In the genomic region with DNA sequence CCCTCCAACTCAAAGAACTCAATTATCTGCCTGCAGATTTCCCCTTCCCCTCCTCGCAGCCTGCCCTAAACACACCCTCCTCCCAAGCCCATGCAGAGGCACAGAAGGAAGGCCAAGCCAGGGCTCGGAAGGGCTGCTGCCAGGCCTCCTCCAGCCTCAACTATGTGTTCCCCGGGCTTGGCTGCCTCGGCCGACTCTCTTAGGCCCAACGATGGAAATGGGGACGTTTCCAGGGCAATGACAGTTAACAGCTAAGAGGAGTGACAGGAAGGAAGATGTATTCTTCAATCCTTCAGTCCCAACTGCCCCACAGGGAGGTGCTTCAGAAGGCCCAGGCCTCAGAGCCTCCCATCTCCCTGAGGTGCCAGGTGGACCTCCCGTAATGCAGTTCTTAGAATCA, we compare ENCODE assay signal across 12 cellular contexts.
DNase-seq lines count a peak whose midpoint lies in the region; ATAC-seq, FAIRE-seq and TF ChIP-seq lines count a peak whose summit lies in the region.
"Had no signal": no experiment of that assay in that cellular context is flagged by ENCODE, and none has a peak within 500 bp of the region (broad histone marks: within the 10 kb centered on the region; RNA-seq: fewer than 3 reads in every experiment).

No MANE protein-coding gene starts in this region.

- no peak for ATAC-seq in stimulated activated naive CD8-positive, alpha-beta T cell treated with anti-CD3 and anti-CD28 coated beads, Interleukin-15, amount 100 ng/mL, for 72 hours
- ATAC-seq: activated T-cell treated with anti-CD3 and anti-CD28 coated beads, Interleukin-2, amount 50 U/mL, for 4 hours had no signal

- no peaks in the 10 kb centered on the region; the same call in 1 of the 2 replicates for H3K27me3 Mint-ChIP-seq in H9 (ENCODE audit: low read depth)
- peaks cover 14% of the 10 kb centered on the region for H3K27me3 Mint-ChIP-seq in dendritic cell treated with granulocyte-macrophage colony-stimulating factor and Interleukin-4, amounts not matched to agents 40 ng/mL and 50 ng/mL, for 4 days
- H3K27me3 Mint-ChIP-seq in stimulated activated naive CD8-positive, alpha-beta T cell treated with anti-CD3 and anti-CD28 coated beads, Interleukin-15, amount 100 ng/mL, for 72 hours = peaks cover 22% of the 10 kb centered on the region

- no peaks in the 10 kb centered on the region for H4K20me1 ChIP-seq in H9 (ENCODE audit: control insufficient read depth, insufficient read depth, insufficient read length)

- no peak overlapping the region for H3K23ac ChIP-seq in H9 (ENCODE audit: insufficient read length, low read depth, low read length)

- H4K8ac ChIP-seq in H9 (replicated peaks; ENCODE audit: insufficient read length, low read depth, low read length) = no peak overlapping the region

- H3K27ac ChIP-seq in H9 (ENCODE audit: insufficient read length, low read depth, low read length) (no peak overlapping the region), subcutaneous abdominal adipose tissue (ENCODE audit: low read depth, low read length) (peak overlapping the region; percentile 51), kidney (ENCODE audit: low read depth in 2 of 2, low read length in 2 of 2) (peak overlapping the region in 1 of 2 donors; percentile 38)

- no peaks in the 10 kb centered on the region for H3K36me3 Mint-ChIP-seq in H9 (ENCODE audit: insufficient read depth in 1 of 3, low read depth in 3 of 3)
- no peaks in the 10 kb centered on the region for H3K36me3 Mint-ChIP-seq in dendritic cell treated with granulocyte-macrophage colony-stimulating factor and Interleukin-4, amounts not matched to agents 40 ng/mL and 50 ng/mL, for 4 days (ENCODE audit: low read depth)

- H3K4me1 ChIP-seq in H9 (ENCODE audit: insufficient read depth, low read length) (peaks cover 2% of the 10 kb centered on the region; the same call in 1 of the 2 replicates), mucosa of stomach (ENCODE audit: control insufficient read depth, insufficient read depth, low read length) (peaks cover 51% of the 10 kb centered on the region), subcutaneous abdominal adipose tissue (ENCODE audit: control insufficient read depth in 5 of 5, insufficient read depth in 5 of 5, low read length in 5 of 5) (peaks cover 11 to 64% (median 39%) of the 10 kb centered on the region in 5 donors), kidney (ENCODE audit: control insufficient read depth in 1 of 2, insufficient read depth in 1 of 2, low read depth in 1 of 2, low read length in 2 of 2) (peaks cover 6 to 25% of the 10 kb centered on the region in 2 donors)

- no peaks in the 10 kb centered on the region for H3K27me3 ChIP-seq in H9 (ENCODE audit: insufficient read depth, low read length)
- no peaks in the 10 kb centered on the region for H3K27me3 ChIP-seq in mucosa of stomach (ENCODE audit: control insufficient read depth, insufficient read depth, low read length)
- peaks cover 0 to 3% (median 0%) of the 10 kb centered on the region in 5 donors for H3K27me3 ChIP-seq in subcutaneous abdominal adipose tissue (ENCODE audit: control insufficient read depth in 5 of 5, insufficient read depth in 4 of 5, low read length in 5 of 5)

- H3K18ac ChIP-seq in H9 (ENCODE audit: insufficient read length, low read depth, low read length) = no peak overlapping the region

- no peak overlapping the region for H2BK120ac ChIP-seq in H9 (ENCODE audit: low read depth, low read length, poor library complexity, severe bottlenecking)

- no peak overlapping the region for H2BK12ac ChIP-seq in H9 (ENCODE audit: insufficient read length, low read depth, low read length)

- H3T11ph ChIP-seq in H9 (ENCODE audit: low read length) = no peak overlapping the region

- no peak for TF ChIP-seq CTCF in H9 (conservative IDR thresholded peaks at IDR 0.05)
- no peak for TF ChIP-seq CTCF in kidney (IDR thresholded peaks at IDR 0.05; ENCODE audit: borderline replicate concordance, extremely low read depth, insufficient read depth)

- peak overlapping the region in 2 of 3 experiments; percentile 84 to 90; a peak in 4 of 7 replicates for H3K27ac Mint-ChIP-seq in H9
- peak overlapping the region; percentile 19 for H3K27ac Mint-ChIP-seq in dendritic cell treated with granulocyte-macrophage colony-stimulating factor and Interleukin-4, amounts not matched to agents 40 ng/mL and 50 ng/mL, for 4 days
- H3K27ac Mint-ChIP-seq in stimulated activated naive CD8-positive, alpha-beta T cell treated with anti-CD3 and anti-CD28 coated beads, Interleukin-15, amount 100 ng/mL, for 72 hours = no peak overlapping the region

- H3K9me3 ChIP-seq in H9 (ENCODE audit: control insufficient read depth, low read depth, low read length) = no peaks in the 10 kb centered on the region
- H3K9me3 ChIP-seq in mucosa of stomach (ENCODE audit: control insufficient read depth, low read length) = no peaks in the 10 kb centered on the region
- H3K9me3 ChIP-seq in subcutaneous abdominal adipose tissue (ENCODE audit: control insufficient read depth in 5 of 5, low read length in 5 of 5) = no peaks in the 10 kb centered on the region
- H3K9me3 ChIP-seq in kidney (ENCODE audit: control insufficient read depth in 1 of 2, low read length in 2 of 2) = no peaks in the 10 kb centered on the region

- no peak overlapping the region for H2AK5ac ChIP-seq in H9 (ENCODE audit: insufficient read length, low read length)

- no peak overlapping the region; the same call in 1 of the 2 replicates for H3K14ac ChIP-seq in H9 (ENCODE audit: insufficient read depth, low read length)

- no peak overlapping the region for H3K4ac ChIP-seq in H9 (ENCODE audit: low read depth, low read length)

- H3K9ac ChIP-seq in H9 (ENCODE audit: extremely low read depth, insufficient read length, low read length) = no peak overlapping the region
- H3K9ac ChIP-seq in mucosa of stomach (ENCODE audit: low read length) = peak overlapping the region; percentile 92
- H3K9ac ChIP-seq in subcutaneous abdominal adipose tissue (ENCODE audit: low read length in 5 of 5) = no peak overlapping the region
- no peak overlapping the region for H3K9ac ChIP-seq in kidney (ENCODE audit: low read length in 2 of 2)
- H3K9ac ChIP-seq: parathyroid adenoma had no signal

- intact Hi-C loops in dendritic cell treated with granulocyte-macrophage colony-stimulating factor and Interleukin-4, amounts not matched to agents 40 ng/mL and 50 ng/mL, for 4 days (cut with micrococcal nuclease) = no loop called here
- intact Hi-C loops in kidney (cut with DNase I) = no loop called here

- no peaks in the 10 kb centered on the region for H3K79me1 ChIP-seq in H9 (ENCODE audit: insufficient read depth, low read depth, low read length, poor library complexity, severe bottlenecking)

- H3K9me3 Mint-ChIP-seq in H9 = no peaks in the 10 kb centered on the region; a peak in 1 of 5 replicates
- no peaks in the 10 kb centered on the region for H3K9me3 Mint-ChIP-seq in dendritic cell treated with granulocyte-macrophage colony-stimulating factor and Interleukin-4, amounts not matched to agents 40 ng/mL and 50 ng/mL, for 4 days
- H3K9me3 Mint-ChIP-seq in stimulated activated naive CD8-positive, alpha-beta T cell treated with anti-CD3 and anti-CD28 coated beads, Interleukin-15, amount 100 ng/mL, for 72 hours = no peaks in the 10 kb centered on the region
- H3K9me3 Mint-ChIP-seq: activated T-cell treated with anti-CD3 and anti-CD28 coated beads, Interleukin-2, amount 50 U/mL, for 4 hours had no signal

- H3K23me2 ChIP-seq in H9 (ENCODE audit: insufficient read length, low read depth, low read length, poor library complexity, severe bottlenecking) = peaks cover 4% of the 10 kb centered on the region

- FAIRE-seq in kidney (lab: Jason Lieb, UNC) = no peak
- FAIRE-seq: G401.6 had no signal

- no peak overlapping the region for H3K4me3 Mint-ChIP-seq in H9
- H3K4me3 Mint-ChIP-seq in dendritic cell treated with granulocyte-macrophage colony-stimulating factor and Interleukin-4, amounts not matched to agents 40 ng/mL and 50 ng/mL, for 4 days = no peak overlapping the region
- H3K4me3 Mint-ChIP-seq in stimulated activated naive CD8-positive, alpha-beta T cell treated with anti-CD3 and anti-CD28 coated beads, Interleukin-15, amount 100 ng/mL, for 72 hours = no peak overlapping the region
- H3K4me3 Mint-ChIP-seq: activated T-cell treated with anti-CD3 and anti-CD28 coated beads, Interleukin-2, amount 50 U/mL, for 4 hours had no signal

- no CpG with 5 or more reads among the region's 8 CpGs for WGBS in H9 (ENCODE audit: extremely low coverage, insufficient read length, low lambda C conversion rate)

- H2BK20ac ChIP-seq in H9 (ENCODE audit: low read depth, low read length, poor library complexity, severe bottlenecking) = no peak overlapping the region

- no peak overlapping the region for H2BK5ac ChIP-seq in H9 (ENCODE audit: insufficient read length, low read length)

- no peak overlapping the region for H4K5ac ChIP-seq in H9 (ENCODE audit: insufficient read length, low read depth, low read length)

- H2BK15ac ChIP-seq in H9 (ENCODE audit: low read depth, low read length) = no peak overlapping the region

- H3K56ac ChIP-seq in H9 (ENCODE audit: insufficient read length, low read depth, low read length) = no peak overlapping the region

- H3K36me3 ChIP-seq in mucosa of stomach (ENCODE audit: control insufficient read depth, insufficient read depth, low read length) (peaks cover 3% of the 10 kb centered on the region), subcutaneous abdominal adipose tissue (ENCODE audit: control insufficient read depth in 5 of 5, insufficient read depth in 5 of 5, low read length in 5 of 5) (no peaks in the 10 kb centered on the region), kidney (ENCODE audit: control insufficient read depth in 1 of 2, insufficient read depth in 2 of 2, low read length in 2 of 2) (no peaks in the 10 kb centered on the region)

- no peak overlapping the region for H4K91ac ChIP-seq in H9 (ENCODE audit: insufficient read length, low read depth, low read length)

- peaks cover 37 to 47% of the 10 kb centered on the region in 2 experiments for H3K4me1 Mint-ChIP-seq in H9
- peaks cover 67% of the 10 kb centered on the region for H3K4me1 Mint-ChIP-seq in dendritic cell treated with granulocyte-macrophage colony-stimulating factor and Interleukin-4, amounts not matched to agents 40 ng/mL and 50 ng/mL, for 4 days (ENCODE audit: low read depth)
- peaks cover 9% of the 10 kb centered on the region for H3K4me1 Mint-ChIP-seq in stimulated activated naive CD8-positive, alpha-beta T cell treated with anti-CD3 and anti-CD28 coated beads, Interleukin-15, amount 100 ng/mL, for 72 hours

- no peak overlapping the region for H3K4me2 ChIP-seq in H9 (ENCODE audit: insufficient read depth, insufficient read length, low read length)

- peak overlapping the region; percentile 69 for H3K4me3 ChIP-seq in mucosa of stomach (ENCODE audit: low read length)
- peak overlapping the region in 1 of 5 donors; percentile 15 for H3K4me3 ChIP-seq in subcutaneous abdominal adipose tissue (ENCODE audit: low read depth in 1 of 5, low read length in 5 of 5)
- H3K4me3 ChIP-seq in kidney (ENCODE audit: low read length in 2 of 2) = no peak overlapping the region

- DNase-seq in H9 = no peak
- no peak for DNase-seq in glomerular visceral epithelial cell (ENCODE audit: extremely low spot score)
- DNase-seq in stimulated activated naive CD8-positive, alpha-beta T cell treated with anti-CD3 and anti-CD28 coated beads, Interleukin-15, amount 100 ng/mL, for 72 hours = no peak
- DNase-seq in activated CD4-positive, alpha-beta T cell treated with anti-CD3 and anti-CD28 coated beads for 4 hours = no peak
- DNase-seq in kidney = no peak
- DNase-seq: activated T-cell treated with anti-CD3 and anti-CD28 coated beads, Interleukin-2, amount 50 U/mL, for 4 hours; NCI-H187 had no signal

- H2AFZ ChIP-seq in H9 (ENCODE audit: low read length) = no peak overlapping the region
- H2AFZ ChIP-seq: parathyroid adenoma had no signal

- H3K79me2 ChIP-seq in H9 (ENCODE audit: insufficient read depth, low read length) = no peaks in the 10 kb centered on the region; the same call in 1 of the 2 replicates

Comparison
In these comparisons a context has a peak if more than half of its experiments do, and no peak if none do; other contexts are left out.
1. H3K27ac Mint-ChIP-seq: peak in H9 (2 of 3) and dendritic cell treated with granulocyte-macrophage colony-stimulating factor and Interleukin-4, amounts not matched to agents 40 ng/mL and 50 ng/mL, for 4 days (single experiment); none in stimulated activated naive CD8-positive, alpha-beta T cell treated with anti-CD3 and anti-CD28 coated beads, Interleukin-15, amount 100 ng/mL, for 72 hours (0 of 2).